In genomic region chr1:179440971-179441370, GRCh38 we compare ENCODE assay signal across 26 cellular contexts.
"Had no signal": no experiment of that assay in that cellular context is flagged by ENCODE, and none has a peak within 500 bp of the region (broad histone marks: within the 10 kb centered on the region; RNA-seq: fewer than 3 reads in every experiment).

No MANE protein-coding gene starts in this region.

- DNase-seq: activated B cell treated with CpG ODN at 0.5 μM for 24 hours; activated CD4-positive, alpha-beta T cell treated with anti-CD3 and anti-CD28 coated beads for 1 hour; activated CD4-positive, alpha-beta T cell treated with anti-CD3 and anti-CD28 coated beads, Interleukin-2, amount 10 ng/mL, durations not matched to agents 24 days and 14 days; activated CD4-positive, alpha-beta T cell treated with anti-CD3 and anti-CD28 coated beads, Interleukin-2, amount 50 U/mL, for 48 hours; activated CD8-positive, alpha-beta memory T cell treated with anti-CD3 and anti-CD28 coated beads, Interleukin-2, amount 10 ng/mL, durations not matched to agents 7 days and 5 days; activated gamma-delta T cell; activated naive CD4-positive, alpha-beta T cell treated with anti-CD3 and anti-CD28 coated beads for 36 hours; activated naive CD8-positive, alpha-beta T cell treated with anti-CD3 and anti-CD28 coated beads for 36 hours; activated T-cell treated with anti-CD3 and anti-CD28 coated beads, Interleukin-2, amount 50 U/mL, for 48 hours; brain microvascular endothelial cell; Kasumi-1; KBM-7; NCI-H1105 treated with DMSO at 0.1 percent for 48 hours; NCI-H146; NCI-H187 treated with DMSO at 0.1 percent for 48 hours; NCI-H2081 treated with DMSO at 0.1 percent for 48 hours; NCI-H446 treated with DMSO at 0.1 percent for 48 hours; NCI-H524 treated with DMSO at 0.1 percent for 48 hours; NCI-H82; SIG-M5; T-cell; T-helper 2 cell; T1000 had no signal

- ATAC-seq: activated CD8-positive, alpha-beta memory T cell treated with anti-CD3 and anti-CD28 coated beads, Interleukin-2, amount 10 ng/mL, durations not matched to agents 7 days and 5 days; activated T-helper 17 cell treated with anti-CD3 and anti-CD28 coated beads, Interleukin-2, amount 50 U/mL, for 72 hours; T-cell had no signal

- FAIRE-seq: TTC549 had no signal

- H3K4me3 Mint-ChIP-seq: activated B cell treated with CpG ODN at 0.5 μM for 24 hours; activated CD4-positive, alpha-beta T cell treated with anti-CD3 and anti-CD28 coated beads, Interleukin-2, amount 10 ng/mL, durations not matched to agents 24 days and 14 days; activated CD8-positive, alpha-beta memory T cell treated with anti-CD3 and anti-CD28 coated beads, Interleukin-2, amount 10 ng/mL, durations not matched to agents 7 days and 5 days; activated naive CD4-positive, alpha-beta T cell treated with anti-CD3 and anti-CD28 coated beads for 36 hours; activated naive CD8-positive, alpha-beta T cell treated with anti-CD3 and anti-CD28 coated beads for 36 hours; activated T-helper 17 cell treated with anti-CD3 and anti-CD28 coated beads, Interleukin-2, amount 50 U/mL, for 72 hours; T-cell had no signal

- H3K9me3 Mint-ChIP-seq: activated B cell treated with CpG ODN at 0.5 μM for 24 hours; activated CD4-positive, alpha-beta T cell treated with anti-CD3 and anti-CD28 coated beads, Interleukin-2, amount 10 ng/mL, durations not matched to agents 24 days and 14 days; activated naive CD4-positive, alpha-beta T cell treated with anti-CD3 and anti-CD28 coated beads for 36 hours; activated naive CD8-positive, alpha-beta T cell treated with anti-CD3 and anti-CD28 coated beads for 36 hours; activated T-helper 17 cell treated with anti-CD3 and anti-CD28 coated beads, Interleukin-2, amount 50 U/mL, for 72 hours; T-cell had no signal

- H3K4me3 ChIP-seq: cardiac muscle cell had no signal

- H3K4me1 Mint-ChIP-seq: activated B cell treated with CpG ODN at 0.5 μM for 24 hours; activated CD4-positive, alpha-beta T cell treated with anti-CD3 and anti-CD28 coated beads, Interleukin-2, amount 10 ng/mL, durations not matched to agents 24 days and 14 days; activated CD8-positive, alpha-beta memory T cell treated with anti-CD3 and anti-CD28 coated beads, Interleukin-2, amount 10 ng/mL, durations not matched to agents 7 days and 5 days; activated naive CD8-positive, alpha-beta T cell treated with anti-CD3 and anti-CD28 coated beads for 36 hours; activated T-helper 17 cell treated with anti-CD3 and anti-CD28 coated beads, Interleukin-2, amount 50 U/mL, for 72 hours; T-cell had no signal

- H3K36me3 Mint-ChIP-seq: activated CD8-positive, alpha-beta memory T cell treated with anti-CD3 and anti-CD28 coated beads, Interleukin-2, amount 10 ng/mL, durations not matched to agents 7 days and 5 days; activated naive CD8-positive, alpha-beta T cell treated with anti-CD3 and anti-CD28 coated beads for 36 hours; T-cell had no signal

- H3K36me3 ChIP-seq: brain microvascular endothelial cell, cardiac muscle cell had no signal

- H3K27me3 ChIP-seq: brain microvascular endothelial cell, cardiac muscle cell had no signal

- H3K27ac Mint-ChIP-seq: activated B cell treated with CpG ODN at 0.5 μM for 24 hours; activated CD4-positive, alpha-beta T cell treated with anti-CD3 and anti-CD28 coated beads, Interleukin-2, amount 10 ng/mL, durations not matched to agents 24 days and 14 days; activated CD8-positive, alpha-beta memory T cell treated with anti-CD3 and anti-CD28 coated beads, Interleukin-2, amount 10 ng/mL, durations not matched to agents 7 days and 5 days; activated naive CD4-positive, alpha-beta T cell treated with anti-CD3 and anti-CD28 coated beads for 36 hours; activated naive CD8-positive, alpha-beta T cell treated with anti-CD3 and anti-CD28 coated beads for 36 hours; activated T-helper 17 cell treated with anti-CD3 and anti-CD28 coated beads, Interleukin-2, amount 50 U/mL, for 72 hours; T-cell had no signal

- H3K27ac ChIP-seq: brain microvascular endothelial cell, cardiac muscle cell had no signal
